In genomic region chr2:118055512-118056164, GRCh38 we compare ENCODE assay signal across 12 cellular contexts. TPM values are rescaled to one million over a fixed set of nuclear protein-coding genes. Genes with fewer than 3 reads are reported as not detected.
DNase-seq lines count a peak whose midpoint lies in the region; ATAC-seq and TF ChIP-seq lines count a peak whose summit lies in the region.
"Had no signal": no experiment of that assay in that cellular context is flagged by ENCODE, and none has a peak within 500 bp of the region (broad histone marks: within the 10 kb centered on the region; RNA-seq: fewer than 3 reads in every experiment).

No MANE protein-coding gene starts in this region.

- no peaks in the 10 kb centered on the region for H3K9me3 ChIP-seq in neutrophil
- no peaks in the 10 kb centered on the region for H3K9me3 ChIP-seq in CD4-positive, alpha-beta memory T cell (ENCODE audit: control insufficient read depth in 1 of 2, low read length in 2 of 2)
- no peaks in the 10 kb centered on the region for H3K9me3 ChIP-seq in heart right ventricle
- H3K9me3 ChIP-seq in right cardiac atrium (ENCODE audit: control insufficient read depth, low read length): no peaks in the 10 kb centered on the region

- H3K4me3 ChIP-seq in neutrophil (ENCODE audit: low read depth in 1 of 2, low read length in 1 of 2): no peak overlapping the region
- no peak overlapping the region for H3K4me3 ChIP-seq in CD4-positive, alpha-beta memory T cell (ENCODE audit: low read length in 2 of 2)
- H3K4me3 ChIP-seq in heart right ventricle: no peak overlapping the region
- no peak overlapping the region for H3K4me3 ChIP-seq in right cardiac atrium (ENCODE audit: low read length)

- H3K4me3 Mint-ChIP-seq in CD4-positive, alpha-beta memory T cell: no peak overlapping the region
- H3K4me3 Mint-ChIP-seq: central memory CD8-positive, alpha-beta T cell had no signal

- H3K36me3 ChIP-seq in neutrophil (no peaks in the 10 kb centered on the region), heart right ventricle (no peaks in the 10 kb centered on the region)
- no peaks in the 10 kb centered on the region for H3K36me3 ChIP-seq in CD4-positive, alpha-beta memory T cell (ENCODE audit: insufficient read depth, low read length)

- peaks cover 14 to 25% of the 10 kb centered on the region in 2 donors for H3K27me3 Mint-ChIP-seq in CD4-positive, alpha-beta memory T cell

- ATAC-seq in GM19023 (IDR thresholded peaks at IDR 0.05; ENCODE audit: unreplicated experiment) (peak; percentile 69), HG02642 (IDR thresholded peaks at IDR 0.05; ENCODE audit: poor library complexity, unreplicated experiment) (peak; percentile 85), HG03565 (IDR thresholded peaks at IDR 0.05; ENCODE audit: unreplicated experiment) (peak; percentile 82), heart right ventricle (no peak), right cardiac atrium (no peak)

- CTCF ChIA-PET in CD4-positive, alpha-beta memory T cell (lab: Charles Lee; ENCODE audit: partially characterized antibody): interaction anchor here (1.0 to 3.1 kb wide), 4 partner anchors 9 to 800 kb away, joined by 3 to 14 read pairs (median 4); no protein-coding TSS in a partner anchor

- WGBS in heart right ventricle, 2 donors: 72% methylated on average over 10 of the region's 10 CpGs
- WGBS in right cardiac atrium: 69% methylated on average over 10 of the region's 10 CpGs

- intact Hi-C loops in CD4-positive, alpha-beta memory T cell (cut with micrococcal nuclease): no loop called here
- intact Hi-C loops in heart right ventricle (cut with DNase I): no loop called here
- intact Hi-C loops in right cardiac atrium (cut with DNase I): loop anchor here in 1 of 4 donors (10.0 kb wide), 1 partner anchor 129 kb away; no protein-coding TSS in a partner anchor

- DNase-seq in CD4-positive, alpha-beta memory T cell: no peak
- DNase-seq in NCI-H524 (lab: John Stamatoyannopoulos, UW) (no peak), heart right ventricle (no peak), right cardiac atrium (no peak)
- DNase-seq: activated CD8-positive, alpha-beta memory T cell treated with anti-CD3 and anti-CD28 coated beads for 24 hours; KBM-7 had no signal

- peaks cover 1 to 8% (median 6%) of the 10 kb centered on the region in 4 donors for H3K4me1 Mint-ChIP-seq in CD4-positive, alpha-beta memory T cell
- H3K4me1 Mint-ChIP-seq: central memory CD8-positive, alpha-beta T cell had no signal

- peaks cover 52 to 63% of the 10 kb centered on the region in 2 experiments for H3K4me1 ChIP-seq in neutrophil (ENCODE audit: control insufficient read depth in 1 of 2, insufficient read depth in 1 of 2, low read depth in 1 of 2, low read length in 1 of 2)
- H3K4me1 ChIP-seq in CD4-positive, alpha-beta memory T cell (ENCODE audit: insufficient read depth, low read length): peaks cover 7% of the 10 kb centered on the region
- H3K4me1 ChIP-seq in heart right ventricle: peaks cover 0 to 43% (median 0%) of the 10 kb centered on the region in 9 donors
- H3K4me1 ChIP-seq in right cardiac atrium (ENCODE audit: control insufficient read depth, insufficient read depth, low read length): no peaks in the 10 kb centered on the region
- H3K4me1 ChIP-seq: parathyroid adenoma had no signal

- H3K27ac ChIP-seq in neutrophil: peak overlapping the region; percentile 72
- H3K27ac ChIP-seq in CD4-positive, alpha-beta memory T cell (ENCODE audit: low read depth, low read length): no peak overlapping the region
- H3K27ac ChIP-seq in heart right ventricle: peak overlapping the region in 1 of 10 donors; percentile 59
- no peak overlapping the region for H3K27ac ChIP-seq in right cardiac atrium (ENCODE audit: low read length)
- H3K27ac ChIP-seq: parathyroid adenoma had no signal

- no peak overlapping the region for H3K27ac Mint-ChIP-seq in CD4-positive, alpha-beta memory T cell

- POLR2A ChIA-PET in CD4-positive, alpha-beta memory T cell (lab: Charles Lee; ENCODE audit: partially characterized antibody): no interaction called here

- H3K36me3 Mint-ChIP-seq in CD4-positive, alpha-beta memory T cell: no peaks in the 10 kb centered on the region

- H3K27me3 ChIP-seq in neutrophil (no peaks in the 10 kb centered on the region), heart right ventricle (peaks cover 0 to 70% (median 32%) of the 10 kb centered on the region in 7 donors), right cardiac atrium (ENCODE audit: control insufficient read depth, insufficient read depth) (no peaks in the 10 kb centered on the region)
- no peaks in the 10 kb centered on the region for H3K27me3 ChIP-seq in CD4-positive, alpha-beta memory T cell (ENCODE audit: insufficient read depth, low read length)

- H3K9me3 Mint-ChIP-seq in CD4-positive, alpha-beta memory T cell: no peaks in the 10 kb centered on the region
- H3K9me3 Mint-ChIP-seq: central memory CD8-positive, alpha-beta T cell had no signal

- TF ChIP-seq CTCF in neutrophil (IDR thresholded peaks at IDR 0.05) (no peak), heart right ventricle (IDR thresholded peaks at IDR 0.05) (no peak)

RNA-seq across cellular contexts. Expression of gene INSIG2, which starts 32.6 kb away (rescaled TPM):
- total RNA-seq in CD4-positive, alpha-beta memory T cell: 10 to 100 TPM; 18.0 to 19.7 TPM
- 10 to 100 TPM; 30.3 to 41.1 TPM for polyA plus RNA-seq in CD4-positive, alpha-beta memory T cell
- total RNA-seq in heart right ventricle (10 to 100 TPM; 12.6 to 19.3 (median 13.8) TPM), right cardiac atrium (10 to 100 TPM; 13.2 to 18.4 (median 15.7) TPM)
- polyA plus RNA-seq in heart right ventricle (1 to 10 TPM; 5.6 to 9.6 TPM), right cardiac atrium (13.7 TPM)

RNA-seq across cellular contexts. Expression of gene CCDC93, which starts 41.8 kb away (rescaled TPM):
- total RNA-seq in CD4-positive, alpha-beta memory T cell: 10 to 100 TPM; 73.1 to 73.3 TPM
- 1 to 10 TPM; 3.2 to 7.9 TPM for polyA plus RNA-seq in CD4-positive, alpha-beta memory T cell
- total RNA-seq in heart right ventricle (10 to 100 TPM; 23.2 to 43.7 (median 30.4) TPM), right cardiac atrium (10 to 100 TPM; 19.7 to 36.2 (median 23.7) TPM)
- polyA plus RNA-seq in heart right ventricle (10 to 100 TPM in 1 of 2 donors, 1 to 10 TPM in 1; 6.0 to 29.7 TPM), right cardiac atrium (13.9 TPM)

Comparison
In these comparisons a context has a peak if more than half of its experiments do, and no peak if none do; other contexts are left out.
1. ATAC-seq: peak in GM19023 (single experiment), HG02642 (single experiment) and HG03565 (single experiment); none in heart right ventricle (0 of 8) and right cardiac atrium (0 of 2).